Comparison of ENCODE assay signal across 8 cellular contexts in genomic region chr7:66994051-66994450, GRCh38. TPM values are rescaled to one million over a fixed set of nuclear protein-coding genes. Genes with fewer than 3 reads are reported as not detected.
A peak's percentile ranks its signal among the peaks of the same experiment; 100 is the strongest.
DNase-seq lines count a peak whose midpoint lies in the region; ATAC-seq, FAIRE-seq and TF ChIP-seq lines count a peak whose summit lies in the region.
"Not testable (repeated sequence)": the region's sequence is repeated elsewhere in the genome, so short reads cannot be mapped to it uniquely, and the experiment has no call there.

No MANE protein-coding gene starts in this region.

- not testable (repeated sequence) for DNase-seq in T-helper 17 cell; endothelial cell (ENCODE audit: low spot score); HepG2 (ENCODE audit: low spot score); osteocyte (ENCODE audit: extremely low spot score, unreplicated experiment); testis
- peak; percentile 6 for DNase-seq in adipocyte (ENCODE audit: low read depth)

- not testable (repeated sequence) for BruUV-seq in HepG2 (replicated peaks; lab: Mats Ljungman, UMichigan)

- H3K79me2 ChIP-seq in HepG2 (ENCODE audit: insufficient read depth, low read length): not testable (repeated sequence)

- H3K36me3 ChIP-seq in adipocyte (ENCODE audit: control insufficient read depth, insufficient read depth, low read length, severe bottlenecking) (peaks cover 32% of the 10 kb centered on the region), HepG2 (replicated peaks in 1 of 2; ENCODE audit: control insufficient read depth in 1 of 2, insufficient read depth in 2 of 2, low read length in 2 of 2) (peaks cover 0 to 10% of the 10 kb centered on the region in 2 experiments; a peak in 2 of 5 replicates)
- not testable (repeated sequence) for H3K36me3 ChIP-seq in testis (ENCODE audit: low read depth, missing control alignments)

- ATAC-seq in T-helper 17 cell, HepG2: not testable (repeated sequence)

- not testable (repeated sequence) for H3K27me3 ChIP-seq in adipocyte (replicated peaks; ENCODE audit: control insufficient read depth, insufficient read depth, low read length); HepG2 (ENCODE audit: control insufficient read depth in 1 of 2, insufficient read depth in 2 of 2, low read length in 2 of 2); testis

- POLR2A ChIA-PET in HepG2 (lab: Yijun Ruan, JAX): interaction anchor here (3.0 kb wide), 1 partner anchor 150 kb away, joined by 44 read pairs; no protein-coding TSS in a partner anchor

- H3K4me1 Mint-ChIP-seq in IgD-negative memory B cell (peaks cover 7 to 19% (median 8%) of the 10 kb centered on the region in 3 donors), T-helper 17 cell (peaks cover 22% of the 10 kb centered on the region), osteocyte (ENCODE audit: unreplicated experiment) (peaks cover 16% of the 10 kb centered on the region)
- H3K4me1 Mint-ChIP-seq in endothelial cell (ENCODE audit: unreplicated experiment): not testable (repeated sequence)

- TF ChIP-seq POLR2A in HepG2 (IDR thresholded peaks at IDR 0.05; ENCODE audit: insufficient read depth in 1 of 2, low read depth in 2 of 2, low read length in 2 of 2); testis (IDR thresholded peaks at IDR 0.05): not testable (repeated sequence)

- not testable (repeated sequence) for H3K36me3 Mint-ChIP-seq in IgD-negative memory B cell; T-helper 17 cell (ENCODE audit: low read depth)
- H3K36me3 Mint-ChIP-seq in endothelial cell (ENCODE audit: low read depth, unreplicated experiment) (peaks cover 15% of the 10 kb centered on the region), osteocyte (ENCODE audit: unreplicated experiment) (peaks cover 21% of the 10 kb centered on the region)

- not testable (repeated sequence) for H3K4me1 ChIP-seq in adipocyte (ENCODE audit: control insufficient read depth, insufficient read depth, low read length); HepG2 (ENCODE audit: insufficient read depth, low read length); testis

- in situ Hi-C loops in HepG2 (cut with HindIII; ENCODE audit: extremely low pct_ligation_motif_present, low pct_unique_long_range_greater_than_20kb): loop anchor here (25.0 kb wide), 1 partner anchor 157 kb away; no protein-coding TSS in a partner anchor

- H3K4me3 ChIP-seq in adipocyte (ENCODE audit: low read length) (peak overlapping the region; percentile 84), HepG2 (replicated peaks in 1 of 3; ENCODE audit: insufficient read depth in 1 of 3, low read depth in 2 of 3, low read length in 3 of 3) (peak overlapping the region; percentile 62 to 83 (median 76); a peak in 4 of 6 replicates), testis (peak overlapping the region; percentile 81 to 89)

- peak; percentile 21 for FAIRE-seq in HepG2 (lab: Jason Lieb, UNC)

- H3K9me3 ChIP-seq in T-helper 17 cell (ENCODE audit: control insufficient read depth, low read length, poor library complexity, severe bottlenecking); adipocyte (ENCODE audit: control insufficient read depth, low read length); HepG2 (ENCODE audit: low read length); testis: not testable (repeated sequence)

- intact Hi-C loops in HepG2 (cut with micrococcal nuclease; ENCODE audit: unreplicated experiment); testis (cut with DNase I; ENCODE audit: low total_unique reads): not testable (repeated sequence)

- H3K4me3 Mint-ChIP-seq in IgD-negative memory B cell: peak overlapping the region; percentile 94 to 100 (median 98)
- peak overlapping the region; percentile 99 for H3K4me3 Mint-ChIP-seq in T-helper 17 cell
- H3K4me3 Mint-ChIP-seq in endothelial cell (ENCODE audit: unreplicated experiment): peak overlapping the region; percentile 97
- H3K4me3 Mint-ChIP-seq in osteocyte (ENCODE audit: unreplicated experiment): peak overlapping the region; percentile 97

- H4K20me1 ChIP-seq in HepG2 (ENCODE audit: insufficient read depth, low read length): not testable (repeated sequence)

- CTCF ChIA-PET in HepG2 (lab: Yijun Ruan, JAX; ENCODE audit: low intra/inter-chr PET ratio, low total read pairs): not testable (repeated sequence)

- H3K27me3 Mint-ChIP-seq in IgD-negative memory B cell; T-helper 17 cell; osteocyte (ENCODE audit: unreplicated experiment): not testable (repeated sequence)
- peaks cover 11% of the 10 kb centered on the region for H3K27me3 Mint-ChIP-seq in endothelial cell (ENCODE audit: unreplicated experiment)

- H3K27ac ChIP-seq in C4-2B: peak overlapping the region; percentile 77
- not testable (repeated sequence) for H3K27ac ChIP-seq in HepG2 (ENCODE audit: extremely low read length, insufficient read depth, low read length)
- H3K27ac ChIP-seq in testis: peak overlapping the region in 1 of 2 donors; percentile 95

- H2AFZ ChIP-seq in HepG2 (ENCODE audit: low read length): not testable (repeated sequence)

- H3K9ac ChIP-seq in adipocyte (ENCODE audit: low read length): peak overlapping the region; percentile 96
- H3K9ac ChIP-seq in HepG2 (ENCODE audit: insufficient read depth, low read depth, low read length): peak overlapping the region; percentile 90; the same call in 1 of the 2 replicates

- not testable (repeated sequence) for H3K9me3 Mint-ChIP-seq in IgD-negative memory B cell; endothelial cell (ENCODE audit: unreplicated experiment); osteocyte (ENCODE audit: unreplicated experiment)

- not testable (repeated sequence) for TF ChIP-seq EP300 in HepG2 (IDR thresholded peaks at IDR 0.05; ENCODE audit: low read depth in 2 of 2, low read length in 2 of 2); HepG2 (CRISPR knock-in tag; IDR thresholded peaks at IDR 0.05; ENCODE audit: borderline replicate concordance)

- WGBS in HepG2 (ENCODE audit: low lambda C conversion rate): 56% methylated on average over 5 of the region's 5 CpGs
- WGBS in testis, 2 donors: 37 to 41% methylated on average over 5 of the region's 5 CpGs

- not testable (repeated sequence) for TF ChIP-seq CTCF in C4-2B (conservative IDR thresholded peaks at IDR 0.05); endothelial cell (IDR thresholded peaks at IDR 0.05; ENCODE audit: unreplicated experiment); HepG2 (CRISPR knock-in tag; IDR thresholded peaks at IDR 0.05); osteocyte (IDR thresholded peaks at IDR 0.05); testis (IDR thresholded peaks at IDR 0.05)

- H3K27ac Mint-ChIP-seq in IgD-negative memory B cell (peak overlapping the region; percentile 92 to 100 (median 95)), T-helper 17 cell (peak overlapping the region; percentile 98), endothelial cell (ENCODE audit: unreplicated experiment) (peak overlapping the region; percentile 99), osteocyte (ENCODE audit: unreplicated experiment) (peak overlapping the region; percentile 99)

- H3K4me2 ChIP-seq in HepG2 (ENCODE audit: low read depth, low read length): peak overlapping the region; percentile 67

- TF ChIP-seq RAD21 in HepG2 (CRISPR knock-in tag; IDR thresholded peaks at IDR 0.05): not testable (repeated sequence)

RNA-seq across cellular contexts. Expression of gene SBDS, which starts 1.3 kb away (rescaled TPM):
- polyA plus RNA-seq in IgD-negative memory B cell: 66.2 TPM
- 100 to 1,000 TPM; 270 to 323 TPM for total RNA-seq in T-helper 17 cell
- total RNA-seq in endothelial cell (ENCODE audit: unreplicated experiment): 53.5 TPM
- 79.3 and 124 TPM in 2 replicates for total RNA-seq in HepG2 (2016; rRNA removed; fragmentation: Illumina TruSeq; extraction: Trizol)
- 26.4 and 30.7 TPM in 2 replicates for total RNA-seq in HepG2 (2016; cell fraction: cytosol; rRNA removed; fragmentation: Illumina TruSeq; extraction: Trizol; ENCODE audit: low read depth)
- total RNA-seq in HepG2 (2016; cell fraction: insoluble cytoplasmic fraction; rRNA removed; fragmentation: Illumina TruSeq; extraction: Trizol): 84.5 and 129 TPM in 2 replicates
- total RNA-seq in HepG2 (2016; cell fraction: membrane; rRNA removed; fragmentation: Illumina TruSeq; extraction: Trizol): 45.4 and 48.5 TPM in 2 replicates
- total RNA-seq in HepG2 (2016; cell fraction: nucleus; rRNA removed; fragmentation: Illumina TruSeq; extraction: Trizol): 33.8 and 34.8 TPM in 2 replicates
- 33.6 and 39.1 TPM in 2 replicates for polyA plus RNA-seq in HepG2 (2011; rRNA removed)
- polyA plus RNA-seq in HepG2 (2011; cell fraction: cytosol; rRNA removed): 20.9 and 31.6 TPM in 2 replicates
- 8.7 and 13.9 TPM in 2 replicates for polyA plus RNA-seq in HepG2 (2011; cell fraction: nucleus; rRNA removed)
- 59.3 and 60.3 TPM in 2 replicates for polyA plus RNA-seq in HepG2 (2012)
- 11.6 and 18.3 TPM in 2 replicates for polyA plus RNA-seq in HepG2 (2016; cell fraction: cytosol; fragmentation: Illumina TruSeq; extraction: Trizol; ENCODE audit: low read depth)
- polyA plus RNA-seq in HepG2 (2016; cell fraction: insoluble cytoplasmic fraction; fragmentation: Illumina TruSeq; extraction: Trizol; ENCODE audit: low read depth): 130 and 143 TPM in 2 replicates
- polyA plus RNA-seq in HepG2 (2016; cell fraction: membrane; fragmentation: Illumina TruSeq; extraction: Trizol; ENCODE audit: low read depth): 30.2 and 38.3 TPM in 2 replicates
- 54.9 and 62.0 TPM in 2 replicates for polyA plus RNA-seq in HepG2 (2016; cell fraction: nucleus; fragmentation: Illumina TruSeq; extraction: Trizol; ENCODE audit: insufficient read depth, low read depth)
- polyA minus RNA-seq in HepG2 (2011; rRNA and poly(A)+ RNA removed; ENCODE audit: low replicate concordance): 15.5 and 21.4 TPM in 2 replicates
- polyA minus RNA-seq in HepG2 (2011; cell fraction: cytosol; rRNA and poly(A)+ RNA removed): 42.0 and 45.7 TPM in 2 replicates
- polyA minus RNA-seq in HepG2 (2011; cell fraction: nucleus; rRNA and poly(A)+ RNA removed): 14.2 and 15.9 TPM in 2 replicates
- 101 and 104 TPM in 2 replicates for total RNA-seq in osteocyte
- total RNA-seq in testis: 10 to 100 TPM; 54.3 to 64.6 TPM
- polyA plus RNA-seq in testis (ENCODE audit: insufficient read depth, low read depth, low replicate concordance): 92.2 TPM

RNA-seq across cellular contexts. Expression of gene TYW1, which starts 2.6 kb away (rescaled TPM):
- 21.2 TPM for polyA plus RNA-seq in IgD-negative memory B cell
- 10 to 100 TPM; 21.4 to 23.0 TPM for total RNA-seq in T-helper 17 cell
- total RNA-seq in endothelial cell (ENCODE audit: unreplicated experiment): 12.8 TPM
- 10.9 and 17.6 TPM in 2 replicates for total RNA-seq in HepG2 (2016; rRNA removed; fragmentation: Illumina TruSeq; extraction: Trizol)
- 3.2 and 3.4 TPM in 2 replicates for total RNA-seq in HepG2 (2016; cell fraction: cytosol; rRNA removed; fragmentation: Illumina TruSeq; extraction: Trizol; ENCODE audit: low read depth)
- 10.4 and 17.0 TPM in 2 replicates for total RNA-seq in HepG2 (2016; cell fraction: insoluble cytoplasmic fraction; rRNA removed; fragmentation: Illumina TruSeq; extraction: Trizol)
- total RNA-seq in HepG2 (2016; cell fraction: membrane; rRNA removed; fragmentation: Illumina TruSeq; extraction: Trizol): 5.2 and 5.4 TPM in 2 replicates
- 24.3 and 31.9 TPM in 2 replicates for total RNA-seq in HepG2 (2016; cell fraction: nucleus; rRNA removed; fragmentation: Illumina TruSeq; extraction: Trizol)
- polyA plus RNA-seq in HepG2 (2011; rRNA removed): 8.5 and 8.6 TPM in 2 replicates
- polyA plus RNA-seq in HepG2 (2011; cell fraction: cytosol; rRNA removed): 6.6 and 8.8 TPM in 2 replicates
- polyA plus RNA-seq in HepG2 (2011; cell fraction: nucleus; rRNA removed): 6.1 and 8.0 TPM in 2 replicates
- polyA plus RNA-seq in HepG2 (2012): 8.4 and 9.0 TPM in 2 replicates
- 1.0 TPM in 2 replicates for polyA plus RNA-seq in HepG2 (2016; cell fraction: cytosol; fragmentation: Illumina TruSeq; extraction: Trizol; ENCODE audit: low read depth)
- 6.7 and 8.6 TPM in 2 replicates for polyA plus RNA-seq in HepG2 (2016; cell fraction: insoluble cytoplasmic fraction; fragmentation: Illumina TruSeq; extraction: Trizol; ENCODE audit: low read depth)
- 2.3 and 2.4 TPM in 2 replicates for polyA plus RNA-seq in HepG2 (2016; cell fraction: membrane; fragmentation: Illumina TruSeq; extraction: Trizol; ENCODE audit: low read depth)
- 18.1 and 19.8 TPM in 2 replicates for polyA plus RNA-seq in HepG2 (2016; cell fraction: nucleus; fragmentation: Illumina TruSeq; extraction: Trizol; ENCODE audit: insufficient read depth, low read depth)
- 14.9 and 18.7 TPM in 2 replicates for polyA minus RNA-seq in HepG2 (2011; rRNA and poly(A)+ RNA removed; ENCODE audit: low replicate concordance)
- polyA minus RNA-seq in HepG2 (2011; cell fraction: cytosol; rRNA and poly(A)+ RNA removed): 9.7 and 9.8 TPM in 2 replicates
- polyA minus RNA-seq in HepG2 (2011; cell fraction: nucleus; rRNA and poly(A)+ RNA removed): 16.9 and 28.6 TPM in 2 replicates
- total RNA-seq in osteocyte: 16.3 and 17.2 TPM in 2 replicates
- 10 to 100 TPM; 21.7 to 22.8 TPM for total RNA-seq in testis
- polyA plus RNA-seq in testis (ENCODE audit: insufficient read depth, low read depth, low replicate concordance): 16.9 TPM
